ENCODE assay signal across 1 cellular context in the genomic region with DNA sequence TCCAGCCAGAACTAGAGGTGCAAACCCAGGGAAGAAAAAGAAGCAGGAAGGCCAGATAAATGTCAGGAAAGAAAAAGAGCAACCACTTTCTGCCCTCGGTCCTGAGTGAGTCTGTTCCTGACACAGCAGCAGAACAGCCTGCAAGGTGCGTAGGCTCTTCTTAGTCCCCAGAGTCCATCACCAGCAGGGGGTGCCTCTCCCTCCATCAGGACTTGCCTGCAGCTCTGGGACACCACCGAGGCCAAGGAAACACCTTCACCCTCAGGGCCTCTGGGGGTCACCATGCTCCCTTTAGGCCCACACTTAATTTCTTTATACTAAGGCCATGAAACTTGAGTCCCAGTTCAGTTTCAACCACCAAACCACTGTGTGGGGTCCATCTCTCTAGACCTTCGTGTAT.
TF ChIP-seq lines count a peak whose summit lies in the region.

No MANE protein-coding gene starts in this region.

TF ChIP-seq in HCT116, 20 proteins besides CTCF, POLR2A, EP300 and RAD21 (continued from another document):
- TF ChIP-seq REST (IDR thresholded peaks at IDR 0.05; ENCODE audit: low read depth), result no peak
- TF ChIP-seq SIN3A (IDR thresholded peaks at IDR 0.05; ENCODE audit: low read depth), result no peak
- no peak for TF ChIP-seq EZH2 (IDR thresholded peaks at IDR 0.05)
- no peak for TF ChIP-seq CBX3 (IDR thresholded peaks at IDR 0.05; ENCODE audit: low read depth)
- TF ChIP-seq ZFX (IDR thresholded peaks at IDR 0.05), result no peak
- no peak for TF ChIP-seq CEBPB (IDR thresholded peaks at IDR 0.05; ENCODE audit: low read depth)
- no peak for TF ChIP-seq ELF1 (IDR thresholded peaks at IDR 0.05; ENCODE audit: borderline replicate concordance, low read depth)
- TF ChIP-seq FOSL1 (IDR thresholded peaks at IDR 0.05; ENCODE audit: low read depth), result no peak
- no peak for TF ChIP-seq EZH2phosphoT487 (IDR thresholded peaks at IDR 0.05; ENCODE audit: borderline replicate concordance)
- no peak for TF ChIP-seq POLR2AphosphoS5 (IDR thresholded peaks at IDR 0.05; ENCODE audit: low read depth, low read length)
- no peak for TF ChIP-seq YY1 (IDR thresholded peaks at IDR 0.05; ENCODE audit: extremely low read depth, insufficient replicate concordance, low read depth, low read length)
